Comparison of ENCODE assay signal across 9 cellular contexts in genomic region chr14:96297000-96297399, GRCh38. TPM values are rescaled to one million over a fixed set of nuclear protein-coding genes. Genes with fewer than 3 reads are reported as not detected.
DNase-seq lines count a peak whose midpoint lies in the region; ATAC-seq, FAIRE-seq and TF ChIP-seq lines count a peak whose summit lies in the region.
"Had no signal": no experiment of that assay in that cellular context is flagged by ENCODE, and none has a peak within 500 bp of the region (broad histone marks: within the 10 kb centered on the region; RNA-seq: fewer than 3 reads in every experiment).

No MANE protein-coding gene starts in this region.

- H3K36me3 ChIP-seq in HCT116 (ENCODE audit: control insufficient read depth in 1 of 2, insufficient read depth in 2 of 2, low read length in 2 of 2) (no peaks in the 10 kb centered on the region), SK-N-SH (replicated peaks in 1 of 2; ENCODE audit: control insufficient read depth in 1 of 2, insufficient read depth in 2 of 2, low read length in 1 of 2) (peaks cover 21 to 34% of the 10 kb centered on the region in 2 experiments), keratinocyte (ENCODE audit: control insufficient read depth in 2 of 2, extremely low read depth in 1 of 2, insufficient read depth in 2 of 2, low read length in 2 of 2) (peaks cover 0 to 1% of the 10 kb centered on the region in 2 experiments)

- 85% methylated on average over 2 of the region's 2 CpGs for WGBS in SK-N-SH (ENCODE audit: low lambda C conversion rate)

- H3K4me2 ChIP-seq in HCT116 (ENCODE audit: low read length) (no peak overlapping the region), SK-N-SH (no peak overlapping the region), keratinocyte (ENCODE audit: control insufficient read depth, extremely low read depth, insufficient read depth, low read depth, low read length) (no peak overlapping the region)

- H3K4me1 ChIP-seq in HCT116 (ENCODE audit: control insufficient read depth in 1 of 2, insufficient read depth in 2 of 2, low read length in 2 of 2) (no peaks in the 10 kb centered on the region), SK-N-SH (ENCODE audit: control insufficient read depth in 1 of 2, insufficient read depth in 2 of 2, low read depth in 1 of 2, low read length in 1 of 2) (peaks cover 0 to 3% of the 10 kb centered on the region in 2 experiments; a peak in 2 of 4 replicates), keratinocyte (ENCODE audit: control insufficient read depth, extremely low read depth, insufficient read depth, low read length) (no peaks in the 10 kb centered on the region)

- BruUV-seq in HCT116 (replicated peaks; lab: Mats Ljungman, UMichigan): no TSS peak

- H3K4me3 Mint-ChIP-seq in activated T-cell treated with anti-CD3 and anti-CD28 coated beads, Interleukin-2, amount 50 U/mL, for 72 hours: no peak overlapping the region

- H3K27me3 Mint-ChIP-seq in activated T-cell treated with anti-CD3 and anti-CD28 coated beads, Interleukin-2, amount 50 U/mL, for 72 hours (ENCODE audit: low read depth): no peaks in the 10 kb centered on the region

- H3K4me3 ChIP-seq in HCT116 (replicated peaks in 1 of 2; ENCODE audit: low read depth in 1 of 2, low read length in 2 of 2) (no peak overlapping the region), SK-N-SH (ENCODE audit: low read depth in 2 of 2, low read length in 1 of 2) (no peak overlapping the region), keratinocyte (ENCODE audit: control insufficient read depth in 2 of 3, extremely low read depth in 1 of 3, insufficient read depth in 2 of 3, low read depth in 1 of 3, low read length in 3 of 3) (no peak overlapping the region)

- no peaks in the 10 kb centered on the region for H3K9me1 ChIP-seq in keratinocyte (ENCODE audit: control insufficient read depth, extremely low read depth, insufficient read depth, low read length)

- no peaks in the 10 kb centered on the region for H3K9me3 Mint-ChIP-seq in activated T-cell treated with anti-CD3 and anti-CD28 coated beads, Interleukin-2, amount 50 U/mL, for 72 hours

- TF ChIP-seq CTCF in HCT116 (IDR thresholded peaks at IDR 0.05 in 2 of 3, conservative IDR thresholded peaks at IDR 0.05 in 1 of 3; ENCODE audit: borderline replicate concordance in 1 of 3, insufficient read depth in 1 of 3, low read depth in 2 of 3, low read length in 2 of 3) (peak; percentile 33 to 65 (median 43); a peak in 4 of 6 replicates), SK-N-SH (IDR thresholded peaks at IDR 0.05) (peak; percentile 69), keratinocyte (optimal IDR thresholded peaks at IDR 0.05 in 1 of 3, IDR thresholded peaks at IDR 0.05 in 1 of 3, conservative IDR thresholded peaks at IDR 0.05 in 1 of 3; ENCODE audit: extremely low read depth in 1 of 3, insufficient read depth in 2 of 3, low read length in 3 of 3) (peak in 2 of 3 experiments; percentile 17 to 23)

- intact Hi-C loops in HCT116 (cut with micrococcal nuclease): loop anchor here (1.0 kb wide), 1 partner anchor 127 kb away; no protein-coding TSS in a partner anchor

- H3K9me3 ChIP-seq in HCT116 (ENCODE audit: control insufficient read depth in 1 of 2, insufficient read depth in 1 of 2, low read depth in 1 of 2, low read length in 2 of 2): no peaks in the 10 kb centered on the region
- no peaks in the 10 kb centered on the region for H3K9me3 ChIP-seq in SK-N-SH
- H3K9me3 ChIP-seq in keratinocyte (ENCODE audit: control insufficient read depth, low read depth, low read length): no peaks in the 10 kb centered on the region

- no peak overlapping the region for H3K27ac Mint-ChIP-seq in activated T-cell treated with anti-CD3 and anti-CD28 coated beads, Interleukin-2, amount 50 U/mL, for 72 hours

- TF ChIP-seq RAD21 in HCT116 (IDR thresholded peaks at IDR 0.05; ENCODE audit: low read depth) (peak; percentile 68), SK-N-SH (IDR thresholded peaks at IDR 0.05; ENCODE audit: low read length) (peak; percentile 73)

- no peak overlapping the region for H3K27ac ChIP-seq in HCT116 (ENCODE audit: low read depth, low read length)
- no peak overlapping the region for H3K27ac ChIP-seq in SK-N-SH (ENCODE audit: low read depth in 2 of 2, low read length in 1 of 2)
- H3K27ac ChIP-seq in keratinocyte (ENCODE audit: control insufficient read depth, insufficient read depth, low read length): no peak overlapping the region

- H4K20me1 ChIP-seq in HCT116 (ENCODE audit: insufficient read depth): no peaks in the 10 kb centered on the region
- no peaks in the 10 kb centered on the region for H4K20me1 ChIP-seq in SK-N-SH (ENCODE audit: insufficient read depth)
- H4K20me1 ChIP-seq in keratinocyte (ENCODE audit: control insufficient read depth, extremely low read depth, insufficient read depth, low read length): no peaks in the 10 kb centered on the region

- H3K9me2 ChIP-seq in HCT116 (ENCODE audit: insufficient read depth): no peaks in the 10 kb centered on the region
- H3K9me2 ChIP-seq in SK-N-SH: no peaks in the 10 kb centered on the region

- FAIRE-seq in keratinocyte (lab: Jason Lieb, UNC): no peak

- no peak for TF ChIP-seq EP300 in SK-N-SH (IDR thresholded peaks at IDR 0.05; ENCODE audit: borderline replicate concordance in 1 of 2, low read depth in 1 of 2, low read length in 1 of 2)

- no peaks in the 10 kb centered on the region for H3K4me1 Mint-ChIP-seq in activated T-cell treated with anti-CD3 and anti-CD28 coated beads, Interleukin-2, amount 50 U/mL, for 72 hours (ENCODE audit: low read depth)

- dilution Hi-C loops in keratinocyte (cut with MboI; ENCODE audit: extremely low pct_ligation_motif_present, low sequenced_read_pairs): no loop called here

- DNase-seq in AML-193 (lab: John Stamatoyannopoulos, UW) (peak; percentile 41 to 53), HCT116 (ENCODE audit: low read depth, low spot score) (no peak), SK-N-SH (peak; percentile 31), keratinocyte (ENCODE audit: low read depth, low spot score) (no peak)
- DNase-seq in activated T-cell treated with anti-CD3 and anti-CD28 coated beads, Interleukin-2, amount 50 U/mL, for 72 hours: no peak
- DNase-seq in stimulated activated naive CD4-positive, alpha-beta T cell treated with Interleukin-2 at 50 U/mL for 16 hours (lab: John Stamatoyannopoulos, UW): no peak
- DNase-seq: activated CD4-positive, CD25-positive, alpha-beta regulatory T cell treated with anti-CD3 and anti-CD28 coated beads, Interleukin-2, amount 50 U/mL, for 72 hours had no signal

- RAD21 ChIA-PET in HCT116 (lab: Charles Lee; ENCODE audit: low non-redundant PET in 1 of 2, low total read pairs in 2 of 2, uncharacterized antibody in 2 of 2, unreplicated experiment in 2 of 2): no interaction called here

- ATAC-seq in HCT116: no peak
- no peak for ATAC-seq in GM18868 (IDR thresholded peaks at IDR 0.05; ENCODE audit: unreplicated experiment)
- no peak for ATAC-seq in HG03442 (IDR thresholded peaks at IDR 0.05; ENCODE audit: unreplicated experiment)
- no peak for ATAC-seq in activated T-cell treated with anti-CD3 and anti-CD28 coated beads, Interleukin-2, amount 50 U/mL, for 72 hours (replicated peaks in 1 of 2)

- H3K27me3 ChIP-seq in HCT116 (ENCODE audit: insufficient read depth, low read length) (no peaks in the 10 kb centered on the region), SK-N-SH (ENCODE audit: insufficient read depth) (no peaks in the 10 kb centered on the region), keratinocyte (ENCODE audit: control insufficient read depth, extremely low read depth, insufficient read depth, low read length) (no peaks in the 10 kb centered on the region)

- H3K9ac ChIP-seq in HCT116 (ENCODE audit: low read length): no peak overlapping the region
- H3K9ac ChIP-seq in SK-N-SH: no peak overlapping the region
- H3K9ac ChIP-seq in keratinocyte (ENCODE audit: control insufficient read depth, extremely low read depth, insufficient read depth, low read length): no peak overlapping the region

- POLR2A ChIA-PET in HCT116 (lab: Charles Lee): no interaction called here
- POLR2A ChIA-PET in SK-N-SH (lab: Yijun Ruan, JAX): no interaction called here

- H2AFZ ChIP-seq in HCT116 (ENCODE audit: low read depth, low read length, poor library complexity, severe bottlenecking) (no peak overlapping the region), SK-N-SH (ENCODE audit: low read depth) (no peak overlapping the region), keratinocyte (ENCODE audit: control insufficient read depth, low read length) (no peak overlapping the region)

- H3K36me3 Mint-ChIP-seq in activated T-cell treated with anti-CD3 and anti-CD28 coated beads, Interleukin-2, amount 50 U/mL, for 72 hours (ENCODE audit: insufficient read depth in 2 of 2): peaks cover 0 to 3% of the 10 kb centered on the region in 2 donors

- CTCF ChIA-PET in HCT116 (lab: Charles Lee): no interaction called here
- CTCF ChIA-PET in SK-N-SH (lab: Yijun Ruan, JAX): interaction anchor here (0.6 to 7.5 kb wide), 22 partner anchors 11 to 297 kb away, joined by 3 to 68 read pairs (median 4); no protein-coding TSS in a partner anchor

- no peaks in the 10 kb centered on the region for H3F3A ChIP-seq in SK-N-SH (replicated peaks; ENCODE audit: insufficient read depth)

- H3K79me2 ChIP-seq in HCT116 (ENCODE audit: insufficient read depth, low read length): no peaks in the 10 kb centered on the region
- H3K79me2 ChIP-seq in SK-N-SH (ENCODE audit: insufficient read depth): no peaks in the 10 kb centered on the region
- H3K79me2 ChIP-seq in keratinocyte (ENCODE audit: control insufficient read depth, insufficient read depth, low read length): no peaks in the 10 kb centered on the region

- no peak for TF ChIP-seq POLR2A in HCT116 (IDR thresholded peaks at IDR 0.05; ENCODE audit: borderline replicate concordance, extremely low read depth, insufficient read depth, insufficient read length)

TF ChIP-seq in HCT116, 20 proteins besides CTCF, POLR2A, EP300 and RAD21:
- TF ChIP-seq SRF (IDR thresholded peaks at IDR 0.05; ENCODE audit: low read depth) (0 out of 2 replicates have a peak, but pooled peaks have one; percentile 40), SP1 (IDR thresholded peaks at IDR 0.05; ENCODE audit: low read depth) (no peak)

TF ChIP-seq in SK-N-SH, 30 proteins besides CTCF, POLR2A, EP300 and RAD21 (continues in another document):
- TF ChIP-seq SMC3 (IDR thresholded peaks at IDR 0.05; ENCODE audit: low read depth, low read length): peak; percentile 37; the same call in 1 of the 2 replicates

RNA-seq across cellular contexts. Expression of gene BDKRB1, which starts 41.0 kb away (rescaled TPM):
- not detected for total RNA-seq in HCT116 (2021; ENCODE audit: unreplicated experiment)
- polyA plus RNA-seq in HCT116 (2012): 0.35 and 0.38 TPM in 2 replicates
- 14.4 and 16.9 TPM in 2 replicates for polyA plus RNA-seq in SK-N-SH (2012; rRNA removed)
- 7.0 and 10.3 TPM in 2 replicates for polyA plus RNA-seq in SK-N-SH (2012; cell fraction: cytosol; rRNA removed)
- polyA plus RNA-seq in SK-N-SH (2012; cell fraction: nucleus; rRNA removed): 16.6 and 26.9 TPM in 2 replicates
- 2.8 to 3.5 TPM (median 3.4 TPM) in 3 replicates for polyA plus RNA-seq in keratinocyte
- 0.46 TPM for polyA plus RNA-seq in keratinocyte (2011; ENCODE audit: low read depth)
- 2.1 and 2.5 TPM in 2 replicates for polyA plus RNA-seq in keratinocyte (2011; cell fraction: cytosol; rRNA removed)
- 4.0 and 6.3 TPM in 2 replicates for polyA plus RNA-seq in keratinocyte (2011; cell fraction: nucleus; rRNA removed)
- 1.9 and 4.3 TPM in 2 replicates for polyA plus RNA-seq in keratinocyte (2012; ENCODE audit: low replicate concordance)
- 2.0 to 4.5 TPM (median 3.4 TPM) in 3 replicates for polyA minus RNA-seq in keratinocyte
- polyA minus RNA-seq in keratinocyte (2011; cell fraction: cytosol; rRNA and poly(A)+ RNA removed): 1.2 TPM
- polyA minus RNA-seq in keratinocyte (2011; cell fraction: nucleus; rRNA and poly(A)+ RNA removed): 2.3 and 3.4 TPM in 2 replicates
- not detected for total RNA-seq in activated T-cell treated with anti-CD3 and anti-CD28 coated beads, Interleukin-2, amount 50 U/mL, for 72 hours

Comparison
In these comparisons a context has a peak if more than half of its experiments do, and no peak if none do; other contexts are left out.
1. DNase-seq: peak in AML-193 (2 of 2) and SK-N-SH (single experiment); none in HCT116 (single experiment), keratinocyte (single experiment), activated T-cell treated with anti-CD3 and anti-CD28 coated beads, Interleukin-2, amount 50 U/mL, for 72 hours (0 of 2) and stimulated activated naive CD4-positive, alpha-beta T cell treated with Interleukin-2 at 50 U/mL for 16 hours (single experiment).
2. Peak in every context shown above with its lines, with median percentiles within 50 percentile points of each other: CTCF ChIP-seq.